ENCODE assay signal across 27 cellular contexts in the genomic region with DNA sequence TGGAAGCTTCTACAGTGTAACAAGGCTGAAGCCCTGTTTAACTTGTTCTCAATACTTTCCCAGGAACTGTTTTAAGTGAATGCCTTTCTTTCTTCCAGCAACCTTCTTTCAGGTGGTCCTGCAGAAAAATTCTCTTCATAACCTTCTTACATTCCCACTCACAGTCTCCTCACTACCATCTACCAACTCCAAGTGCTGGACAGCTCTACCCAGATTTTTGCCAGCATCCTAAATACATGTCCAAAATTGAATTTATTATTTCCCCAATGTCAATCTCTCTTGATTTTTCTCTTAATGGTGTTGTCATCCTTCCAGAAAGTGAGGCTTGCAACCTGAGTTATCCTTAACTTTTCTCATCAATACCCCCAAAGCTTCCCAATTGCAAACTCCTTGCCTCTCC.
"Had no signal": no experiment of that assay in that cellular context is flagged by ENCODE, and none has a peak within 500 bp of the region (broad histone marks: within the 10 kb centered on the region; RNA-seq: fewer than 3 reads in every experiment).

No MANE protein-coding gene starts in this region.

- FAIRE-seq: endometrium, islet of Langerhans, keratinocyte had no signal

- H3K9me3 ChIP-seq: gastrocnemius medialis had no signal

- H3K4me3 ChIP-seq: coronary artery, dorsolateral prefrontal cortex, esophagus squamous epithelium, gastrocnemius medialis, heart right ventricle, left lung, lower lobe of right lung, mucosa of descending colon had no signal

- ATAC-seq: effector memory CD8-positive, alpha-beta T cell; esophagus mucosa; gastrocnemius medialis; heart right ventricle; left cardiac atrium; left lung; left ventricle myocardium superior; lower lobe of right lung; mucosa of descending colon; naive thymus-derived CD8-positive, alpha-beta T cell had no signal

- H3K4me1 ChIP-seq: esophagus squamous epithelium, gastrocnemius medialis, heart right ventricle, left lung, lower lobe of right lung had no signal

- H3K27ac ChIP-seq: coronary artery, dorsolateral prefrontal cortex, epithelial cell of prostate, esophagus squamous epithelium, gastrocnemius medialis, heart right ventricle, left lung, lower lobe of right lung had no signal

- DNase-seq: dermis blood vessel endothelial cell; dorsolateral prefrontal cortex; effector CD8-positive, alpha-beta T cell; effector memory CD8-positive, alpha-beta T cell; endodermal cell; erythroblast; esophagus squamous epithelium; foreskin melanocyte; gastrocnemius medialis; glutamatergic neuron; head of caudate nucleus; heart right ventricle; hippocampal formation; left cardiac atrium; left lung; left ventricle myocardium superior; lower lobe of right lung; mesenchymal stem cell; mucosa of descending colon; naive B cell; naive thymus-derived CD8-positive, alpha-beta T cell had no signal

- H3K27me3 ChIP-seq: dorsolateral prefrontal cortex, esophagus squamous epithelium, gastrocnemius medialis, heart right ventricle, left lung had no signal

- H3K36me3 ChIP-seq: esophagus squamous epithelium, left lung, lower lobe of right lung had no signal
